In genomic region chr1:197614916-197615692, GRCh38 we compare ENCODE assay signal across 8 cellular contexts.
DNase-seq lines count a peak whose midpoint lies in the region; ATAC-seq and TF ChIP-seq lines count a peak whose summit lies in the region.

No MANE protein-coding gene starts in this region.

- no peak overlapping the region for H3K4me2 ChIP-seq in smooth muscle cell

- WGBS in smooth muscle cell (ENCODE audit: low lambda C conversion rate), result 37% methylated on average over 3 of the region's 3 CpGs

- no peak overlapping the region for H2AFZ ChIP-seq in smooth muscle cell (ENCODE audit: low read depth)

- intact Hi-C loops in left ventricle myocardium inferior (cut with micrococcal nuclease), result loop anchor here (5.0 to 10.0 kb wide), 2 partner anchors 252 to 310 kb away; no protein-coding TSS in a partner anchor

- no peak for DNase-seq in AG09309 (ENCODE audit: low read depth)
- DNase-seq in NCI-H2171 treated with DMSO at 0.1 percent for 48 hours (lab: John Stamatoyannopoulos, UW), result peak; percentile 40
- peak; percentile 3 for DNase-seq in activated T-cell treated with anti-CD3 and anti-CD28 coated beads for 48 hours (ENCODE audit: low read depth)
- no peak for DNase-seq in left ventricle myocardium inferior
- DNase-seq in smooth muscle cell (lab: John Stamatoyannopoulos, UW; ENCODE audit: unreplicated experiment), result no peak
- no peak for DNase-seq in cerebellar nuclear complex (lab: John Stamatoyannopoulos, UW)

- no peaks in the 10 kb centered on the region for H4K20me1 ChIP-seq in smooth muscle cell (ENCODE audit: low read depth)

- H3K4me1 ChIP-seq in left ventricle myocardium inferior (peaks cover 26% of the 10 kb centered on the region), smooth muscle cell (ENCODE audit: low read depth) (peaks cover 6% of the 10 kb centered on the region)

- H3K27me3 ChIP-seq in left ventricle myocardium inferior (ENCODE audit: low read depth) (no peaks in the 10 kb centered on the region), smooth muscle cell (ENCODE audit: low read depth) (no peaks in the 10 kb centered on the region)

- no peaks in the 10 kb centered on the region for H3F3A ChIP-seq in smooth muscle cell (ENCODE audit: low read depth)

- no peaks in the 10 kb centered on the region for H3K9me3 ChIP-seq in left ventricle myocardium inferior (replicated peaks)
- no peaks in the 10 kb centered on the region for H3K9me3 ChIP-seq in smooth muscle cell (replicated peaks; ENCODE audit: low read depth)

- no peaks in the 10 kb centered on the region for H3K36me3 ChIP-seq in left ventricle myocardium inferior
- H3K36me3 ChIP-seq in smooth muscle cell (ENCODE audit: low read depth), result no peaks in the 10 kb centered on the region

- TF ChIP-seq CTCF in AG09309 (IDR thresholded peaks at IDR 0.05; ENCODE audit: control insufficient read depth, insufficient read depth, low read depth, low read length, missing control alignments) (peak; percentile 66), GM12872 (IDR thresholded peaks at IDR 0.05; ENCODE audit: insufficient read depth, low read depth, low read length) (peak; percentile 56), left ventricle myocardium inferior (IDR thresholded peaks at IDR 0.05; ENCODE audit: borderline replicate concordance) (peak; percentile 72), smooth muscle cell (IDR thresholded peaks at IDR 0.05; ENCODE audit: borderline replicate concordance, insufficient read depth, poor library complexity, severe bottlenecking) (peak; percentile 50)

- H3K4me3 ChIP-seq in AG09309 (ENCODE audit: control insufficient read depth, low read depth, low read length) (no peak overlapping the region), left ventricle myocardium inferior (no peak overlapping the region), smooth muscle cell (no peak overlapping the region)

- no peak overlapping the region for H3K9ac ChIP-seq in smooth muscle cell (ENCODE audit: low read depth)

- H3K27ac ChIP-seq in left ventricle myocardium inferior (replicated peaks), result no peak overlapping the region
- no peak overlapping the region for H3K27ac ChIP-seq in smooth muscle cell (ENCODE audit: low read depth)

- peak; percentile 66 for ATAC-seq in HG02763 (IDR thresholded peaks at IDR 0.05; ENCODE audit: unreplicated experiment)

- H3K79me2 ChIP-seq in smooth muscle cell (ENCODE audit: low read depth), result no peaks in the 10 kb centered on the region

Comparison
In these comparisons a context has a peak if more than half of its experiments do, and no peak if none do; other contexts are left out.
1. DNase-seq: peak in NCI-H2171 treated with DMSO at 0.1 percent for 48 hours (single experiment) and activated T-cell treated with anti-CD3 and anti-CD28 coated beads for 48 hours (single experiment); none in AG09309 (single experiment), left ventricle myocardium inferior (single experiment), smooth muscle cell (single experiment) and cerebellar nuclear complex (0 of 2).
2. Peak in every context shown above with its lines, with median percentiles within 50 percentile points of each other: CTCF ChIP-seq.